In the genomic region with DNA sequence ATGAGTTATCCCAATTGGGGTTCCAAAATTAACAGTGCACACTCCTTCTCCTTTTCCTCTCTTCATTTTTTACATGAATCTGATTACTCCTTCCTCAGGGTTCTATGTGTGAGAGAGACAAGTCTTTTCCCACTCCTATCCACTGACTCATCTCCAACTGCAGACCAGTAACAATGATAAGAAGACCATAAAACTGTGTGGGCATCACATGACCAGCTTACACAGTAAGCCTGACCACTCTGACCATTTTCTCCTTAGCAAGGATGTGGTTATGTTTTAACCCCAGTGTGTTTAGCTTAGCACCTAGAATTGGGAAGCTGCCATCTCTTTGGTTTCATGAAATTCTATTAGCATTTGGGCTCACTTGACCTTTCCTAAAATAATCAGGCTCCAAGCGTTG, we compare ENCODE assay signal across 17 cellular contexts.
A peak's percentile ranks its signal among the peaks of the same experiment; 100 is the strongest.
DNase-seq lines count a peak whose midpoint lies in the region; ATAC-seq, FAIRE-seq and TF ChIP-seq lines count a peak whose summit lies in the region.
"Had no signal": no experiment of that assay in that cellular context is flagged by ENCODE, and none has a peak within 500 bp of the region (broad histone marks: within the 10 kb centered on the region; RNA-seq: fewer than 3 reads in every experiment).

No MANE protein-coding gene starts in this region.

- no peak for TF ChIP-seq POLR2A in transverse colon (IDR thresholded peaks at IDR 0.05)

- in situ Hi-C loops in SK-MEL-5 (cut with HindIII; ENCODE audit: low pct_unique_long_range_greater_than_20kb, low sequenced_read_pairs) (no loop called here), transverse colon (cut with MboI; ENCODE audit: low pct_ligation_motif_present in 1 of 4, low pct_unique_long_range_greater_than_20kb in 1 of 4, low sequenced_read_pairs in 3 of 4) (no loop called here)

- H3K36me3 Mint-ChIP-seq in natural killer cell treated with Interleukin-12 subunit alpha and Interleukin-12 subunit beta and Interleukin-15 and Interleukin-18, amount 100 ng/mL, for 72 hours: no peaks in the 10 kb centered on the region
- H3K36me3 Mint-ChIP-seq in natural killer cell: no peaks in the 10 kb centered on the region

- H3K9me3 Mint-ChIP-seq in natural killer cell treated with Interleukin-12 subunit alpha and Interleukin-12 subunit beta and Interleukin-15 and Interleukin-18, amount 100 ng/mL, for 72 hours: no peaks in the 10 kb centered on the region
- H3K9me3 Mint-ChIP-seq in natural killer cell: no peaks in the 10 kb centered on the region

- intact Hi-C loops in natural killer cell (cut with micrococcal nuclease) (no loop called here), transverse colon (cut with DNase I; ENCODE audit: low total_unique reads) (no loop called here)

- H3K4me1 ChIP-seq in transverse colon: peaks cover 0 to 5% (median 0%) of the 10 kb centered on the region in 4 donors
- H3K4me1 ChIP-seq: thyroid gland had no signal

- H3K4me3 Mint-ChIP-seq in natural killer cell treated with Interleukin-12 subunit alpha and Interleukin-12 subunit beta and Interleukin-15 and Interleukin-18, amount 100 ng/mL, for 72 hours: no peak overlapping the region
- no peak overlapping the region for H3K4me3 Mint-ChIP-seq in natural killer cell
- H3K4me3 Mint-ChIP-seq: effector memory CD8-positive, alpha-beta T cell had no signal

- H3K27me3 Mint-ChIP-seq in natural killer cell treated with Interleukin-12 subunit alpha and Interleukin-12 subunit beta and Interleukin-15 and Interleukin-18, amount 100 ng/mL, for 72 hours: peaks cover 6 to 7% of the 10 kb centered on the region in 2 donors
- H3K27me3 Mint-ChIP-seq in natural killer cell (ENCODE audit: low read depth in 2 of 2): peaks cover 5 to 16% of the 10 kb centered on the region in 2 donors
- H3K27me3 Mint-ChIP-seq: effector memory CD8-positive, alpha-beta T cell had no signal

- no peak overlapping the region for H3K27ac Mint-ChIP-seq in natural killer cell treated with Interleukin-12 subunit alpha and Interleukin-12 subunit beta and Interleukin-15 and Interleukin-18, amount 100 ng/mL, for 72 hours
- no peak overlapping the region for H3K27ac Mint-ChIP-seq in natural killer cell
- H3K27ac Mint-ChIP-seq: effector memory CD8-positive, alpha-beta T cell had no signal

- no peak for TF ChIP-seq EP300 in transverse colon (IDR thresholded peaks at IDR 0.05; ENCODE audit: low read depth)

- TF ChIP-seq CTCF in natural killer cell (IDR thresholded peaks at IDR 0.05): no peak
- no peak for TF ChIP-seq CTCF in transverse colon (IDR thresholded peaks at IDR 0.05)

- peak; percentile 48 to 63 for ATAC-seq in natural killer cell treated with Interleukin-12 subunit alpha and Interleukin-12 subunit beta and Interleukin-15 and Interleukin-18, amount 100 ng/mL, for 72 hours
- ATAC-seq in natural killer cell: no peak
- ATAC-seq: effector memory CD8-positive, alpha-beta T cell had no signal

- no peaks in the 10 kb centered on the region for H3K27me3 ChIP-seq in transverse colon
- H3K27me3 ChIP-seq: thyroid gland had no signal

- H3K4me1 Mint-ChIP-seq in natural killer cell treated with Interleukin-12 subunit alpha and Interleukin-12 subunit beta and Interleukin-15 and Interleukin-18, amount 100 ng/mL, for 72 hours (ENCODE audit: low read depth in 2 of 2): peaks cover 0 to 5% of the 10 kb centered on the region in 2 donors
- peaks cover 9 to 11% of the 10 kb centered on the region in 2 donors for H3K4me1 Mint-ChIP-seq in natural killer cell

- H3K27ac ChIP-seq in transverse colon: no peak overlapping the region
- H3K27ac ChIP-seq: HL-60, thyroid gland had no signal

- no peak for DNase-seq in natural killer cell treated with Interleukin-12 subunit alpha and Interleukin-12 subunit beta and Interleukin-15 and Interleukin-18, amount 100 ng/mL, for 72 hours (ENCODE audit: low spot score)
- DNase-seq in natural killer cell: no peak
- peak; percentile 94 for DNase-seq in SK-MEL-5 (ENCODE audit: low read depth, low spot score)
- peak; percentile 65 for DNase-seq in foreskin melanocyte
- DNase-seq in urothelium cell line (ENCODE audit: low spot score): peak; percentile 81
- DNase-seq in NCI-H1092 treated with DMSO at 0.1 percent for 48 hours (lab: John Stamatoyannopoulos, UW): no peak
- DNase-seq in transverse colon: no peak
- no peak for DNase-seq in D341Med (ENCODE audit: low spot score)
- DNase-seq: 8988T; anterior cingulate cortex; effector memory CD8-positive, alpha-beta T cell; hippocampal formation; occipital lobe; T-helper 9 cell; thyroid gland had no signal

- peak; percentile 88 for FAIRE-seq in urothelium cell line (lab: Jason Lieb, UNC)

- no peaks in the 10 kb centered on the region for H3K36me3 ChIP-seq in transverse colon
- H3K36me3 ChIP-seq: thyroid gland had no signal

- 25 to 50% methylated on average over 1 of the region's 1 CpG for WGBS in transverse colon (ENCODE audit: low coverage in 1 of 2), 2 donors

- no peaks in the 10 kb centered on the region for H3K9me3 ChIP-seq in transverse colon
- H3K9me3 ChIP-seq: thyroid gland had no signal

- H3K4me3 ChIP-seq in transverse colon: no peak overlapping the region
- H3K4me3 ChIP-seq: lung, thyroid gland had no signal

Comparison
In these comparisons a context has a peak if more than half of its experiments do, and no peak if none do; other contexts are left out.
1. ATAC-seq: peak in natural killer cell treated with Interleukin-12 subunit alpha and Interleukin-12 subunit beta and Interleukin-15 and Interleukin-18, amount 100 ng/mL, for 72 hours (2 of 2); none in natural killer cell (0 of 3).
2. DNase-seq: peak in SK-MEL-5 (single experiment), foreskin melanocyte (single experiment) and urothelium cell line (single experiment); none in natural killer cell treated with Interleukin-12 subunit alpha and Interleukin-12 subunit beta and Interleukin-15 and Interleukin-18, amount 100 ng/mL, for 72 hours (single experiment), natural killer cell (single experiment), NCI-H1092 treated with DMSO at 0.1 percent for 48 hours (single experiment), transverse colon (single experiment) and D341Med (single experiment).